16 cellular contexts compared by ENCODE assay signal in genomic region chr12:29581641-29582040, GRCh38.
DNase-seq lines count a peak whose midpoint lies in the region; ATAC-seq, FAIRE-seq and TF ChIP-seq lines count a peak whose summit lies in the region.
"Had no signal": no experiment of that assay in that cellular context is flagged by ENCODE, and none has a peak within 500 bp of the region (broad histone marks: within the 10 kb centered on the region; RNA-seq: fewer than 3 reads in every experiment).

No MANE protein-coding gene starts in this region.

- POLR2A ChIA-PET in GM12878 (lab: Charles Lee) = no interaction called here

- no peaks in the 10 kb centered on the region for H3K9me3 Mint-ChIP-seq in nephron

- peak overlapping the region in 2 of 3 experiments; percentile 17 to 56 for H3K27ac Mint-ChIP-seq in nephron

- FAIRE-seq in GM12878 (lab: Jason Lieb, UNC) = no peak
- FAIRE-seq: frontal cortex, H54 had no signal

- H3K4me3 Mint-ChIP-seq in nephron = no peak overlapping the region

- DNase-seq in A172 (ENCODE audit: low spot score) = peak; percentile 23
- DNase-seq in GM12878 (ENCODE audit: low read depth, low spot score) = no peak
- no peak for DNase-seq in NCI-H69 (lab: John Stamatoyannopoulos, UW)
- DNase-seq in NCI-H1092 treated with DMSO at 0.1 percent for 48 hours (lab: John Stamatoyannopoulos, UW) = no peak
- DNase-seq in cerebellar cortex (ENCODE audit: low spot score) = no peak
- DNase-seq in esophagus squamous epithelium (lab: John Stamatoyannopoulos, UW) = no peak
- DNase-seq: activated CD4-positive, alpha-beta T cell treated with anti-CD3 and anti-CD28 coated beads, Interleukin-2, amount 50 U/mL, for 48 hours; activated gamma-delta T cell; DMS53; NCI-H1092; NCI-H510A treated with DMSO at 0.1 percent for 48 hours had no signal

- in situ Hi-C loops in GM12878 (cut with MboI) = no loop called here

- no TSS peak for BruUV-seq in GM12878 (replicated peaks; lab: Mats Ljungman, UMichigan)

- TF ChIP-seq CTCF in GM12878 (IDR thresholded peaks at IDR 0.05 in 2 of 3, conservative IDR thresholded peaks at IDR 0.05 in 1 of 3; ENCODE audit: control insufficient read depth in 2 of 3, extremely low read depth in 1 of 3, insufficient read depth in 1 of 3, low read depth in 3 of 3, low read length in 3 of 3) = no peak
- no peak for TF ChIP-seq CTCF in nephron (IDR thresholded peaks at IDR 0.05; ENCODE audit: unreplicated experiment in 3 of 3)
- TF ChIP-seq CTCF in esophagus squamous epithelium (IDR thresholded peaks at IDR 0.05) = no peak

- no peaks in the 10 kb centered on the region for H3K36me3 Mint-ChIP-seq in nephron (ENCODE audit: low read depth)

- CTCF ChIA-PET in GM12878 (lab: Yijun Ruan, JAX) = interaction anchor here (0.7 to 1.3 kb wide), 2 partner anchors 9 to 10 kb away, joined by 3 read pairs; no protein-coding TSS in a partner anchor

- intact Hi-C loops in GM12878 (cut with micrococcal nuclease; ENCODE audit: unreplicated experiment) = no loop called here
- intact Hi-C loops in esophagus squamous epithelium (cut with DNase I) = no loop called here

- peaks cover 36% of the 10 kb centered on the region for H3K4me1 Mint-ChIP-seq in nephron

- ATAC-seq in HG02610 (IDR thresholded peaks at IDR 0.05; ENCODE audit: unreplicated experiment) = peak; percentile 58
- ATAC-seq in GM12878 = peak; percentile 58

- no peaks in the 10 kb centered on the region for H3K27me3 ChIP-seq in GM12878 (replicated peaks in 1 of 2; ENCODE audit: control insufficient read depth in 2 of 2, insufficient read depth in 2 of 2, low read length in 1 of 2)
- H3K27me3 ChIP-seq in esophagus squamous epithelium = no peaks in the 10 kb centered on the region

- H3K79me2 ChIP-seq in GM12878 (ENCODE audit: control insufficient read depth, insufficient read depth, low read length) = no peaks in the 10 kb centered on the region

- TF ChIP-seq POLR2A in GM12878 (IDR thresholded peaks at IDR 0.05; ENCODE audit: low read depth, low read length) (no peak), esophagus squamous epithelium (IDR thresholded peaks at IDR 0.05) (no peak)

- H3K27me3 Mint-ChIP-seq in nephron (ENCODE audit: low read depth) = no peaks in the 10 kb centered on the region

- no peak overlapping the region for H2AFZ ChIP-seq in GM12878 (ENCODE audit: control insufficient read depth, low read depth, low read length)

- no peak for TF ChIP-seq RAD21 in GM12878 (IDR thresholded peaks at IDR 0.05; ENCODE audit: insufficient read depth, low read depth, low read length)

- H3K9ac ChIP-seq in GM12878 (ENCODE audit: control insufficient read depth, insufficient read depth, low read length) = no peak overlapping the region

- no peaks in the 10 kb centered on the region for H4K20me1 ChIP-seq in GM12878 (ENCODE audit: control insufficient read depth, insufficient read depth)

- H3K4me2 ChIP-seq in GM12878 (ENCODE audit: control insufficient read depth, insufficient read depth) = no peak overlapping the region

- SMC1A ChIA-PET in GM12878 (lab: Charles Lee; ENCODE audit: uncharacterized antibody, unreplicated experiment) = interaction anchor here (0.6 to 2.3 kb wide), 10 partner anchors 8 to 326 kb away, joined by 3 to 6 read pairs (median 4); no protein-coding TSS in a partner anchor

- no peaks in the 10 kb centered on the region for H3K36me3 ChIP-seq in GM12878 (ENCODE audit: control insufficient read depth in 2 of 2, insufficient read depth in 2 of 2, low read length in 1 of 2)
- no peaks in the 10 kb centered on the region for H3K36me3 ChIP-seq in esophagus squamous epithelium

- no peak for TF ChIP-seq EP300 in GM12878 (IDR thresholded peaks at IDR 0.05; ENCODE audit: borderline replicate concordance in 1 of 2, control insufficient read depth in 1 of 2, low read depth in 2 of 2, low read length in 2 of 2)

- H3K4me1 ChIP-seq in GM12878 (ENCODE audit: control insufficient read depth, insufficient read depth, low read length) (no peaks in the 10 kb centered on the region), esophagus squamous epithelium (peaks cover 0 to 30% (median 0%) of the 10 kb centered on the region in 3 donors)

- H3K9me3 ChIP-seq in GM12878 (replicated peaks; ENCODE audit: control insufficient read depth, insufficient read depth, low read length) (no peaks in the 10 kb centered on the region), esophagus squamous epithelium (no peaks in the 10 kb centered on the region)

- no peak overlapping the region for H3K4me3 ChIP-seq in GM12878
- H3K4me3 ChIP-seq in esophagus squamous epithelium = no peak overlapping the region

- 19% methylated on average over 5 of the region's 5 CpGs for WGBS in GM12878 (ENCODE audit: insufficient coverage, insufficient replicate concordance, low lambda C conversion rate, missing lambda C conversion rate)
- WGBS in esophagus squamous epithelium, 2 donors = 54 to 69% methylated on average over 5 of the region's 5 CpGs

- H3K27ac ChIP-seq in GM12878 (ENCODE audit: control insufficient read depth, insufficient read depth) = no peak overlapping the region
- H3K27ac ChIP-seq in esophagus squamous epithelium = peak overlapping the region in 2 of 4 donors; percentile 46 to 49
- H3K27ac ChIP-seq: RWPE1 had no signal

- RAD21 ChIA-PET in GM12878 (lab: Charles Lee; ENCODE audit: unreplicated experiment) = interaction anchor here (1.1 to 2.6 kb wide), 3 partner anchors 22 to 101 kb away, joined by 3 to 7 read pairs (median 5); no protein-coding TSS in a partner anchor

TF ChIP-seq in GM12878, 131 proteins besides CTCF, POLR2A, EP300 and RAD21:
- TF ChIP-seq, protein P1, sequence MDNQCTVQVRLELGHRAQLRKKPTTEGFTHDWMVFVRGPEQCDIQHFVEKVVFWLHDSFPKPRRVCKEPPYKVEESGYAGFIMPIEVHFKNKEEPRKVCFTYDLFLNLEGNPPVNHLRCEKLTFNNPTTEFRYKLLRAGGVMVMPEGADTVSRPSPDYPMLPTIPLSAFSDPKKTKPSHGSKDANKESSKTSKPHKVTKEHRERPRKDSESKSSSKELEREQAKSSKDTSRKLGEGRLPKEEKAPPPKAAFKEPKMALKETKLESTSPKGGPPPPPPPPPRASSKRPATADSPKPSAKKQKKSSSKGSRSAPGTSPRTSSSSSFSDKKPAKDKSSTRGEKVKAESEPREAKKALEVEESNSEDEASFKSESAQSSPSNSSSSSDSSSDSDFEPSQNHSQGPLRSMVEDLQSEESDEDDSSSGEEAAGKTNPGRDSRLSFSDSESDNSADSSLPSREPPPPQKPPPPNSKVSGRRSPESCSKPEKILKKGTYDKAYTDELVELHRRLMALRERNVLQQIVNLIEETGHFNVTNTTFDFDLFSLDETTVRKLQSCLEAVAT (IDR thresholded peaks at IDR 0.05) = 0 out of 2 replicates have a peak, but pooled peaks have one; percentile 20
- no peak for TF ChIP-seq NFYA (IDR thresholded peaks at IDR 0.05; ENCODE audit: borderline replicate concordance, low read depth, low read length)
- no peak for TF ChIP-seq ZNF687 (IDR thresholded peaks at IDR 0.05)
TF ChIP-seq in GM12878: peak in this region for 1.
